In genomic region chr2:20532634-20533437, GRCh38 we compare ENCODE assay signal across 1 cellular context.
TF ChIP-seq lines count a peak whose summit lies in the region.

No MANE protein-coding gene starts in this region.

TF ChIP-seq in H1, 55 proteins besides CTCF, POLR2A, EP300 and RAD21:
- TF ChIP-seq EZH2 (IDR thresholded peaks at IDR 0.05; ENCODE audit: low read depth, low read length, severe bottlenecking), result no peak
- TF ChIP-seq SP4 (IDR thresholded peaks at IDR 0.05; ENCODE audit: low read length), result no peak
